8 cellular contexts compared by ENCODE assay signal in genomic region chr2:161308178-161308955, GRCh38. TPM values are rescaled to one million over a fixed set of nuclear protein-coding genes. Genes with fewer than 3 reads are reported as not detected.
DNase-seq lines count a peak whose midpoint lies in the region; TF ChIP-seq lines count a peak whose summit lies in the region.

PSMD14 (plus strand) TSS chr2:161308425; CDS start chr2:161318826, 10,401 bp downstream.

- H2BK5ac ChIP-seq in H9 (ENCODE audit: insufficient read length, low read length): no peak within 1 kb of the TSS

- no peak within 1 kb of the TSS for H3K56ac ChIP-seq in H9 (ENCODE audit: insufficient read length, low read depth, low read length)

- peak within 1 kb of the TSS; percentile 94 for H3K14ac ChIP-seq in H9 (ENCODE audit: insufficient read depth, low read length)

- H3K79me2 ChIP-seq in H9 (ENCODE audit: insufficient read depth, low read length): peaks cover 27% of the 10 kb centered on the region

- no peak within 1 kb of the TSS for H3T11ph ChIP-seq in H9 (ENCODE audit: low read length)

- H3K27me3 Mint-ChIP-seq in H9 (ENCODE audit: low read depth): no peaks in the 10 kb centered on the region
- no peaks in the 10 kb centered on the region for H3K27me3 Mint-ChIP-seq in neural crest cell (ENCODE audit: low read depth)

- no peak within 1 kb of the TSS for H2BK120ac ChIP-seq in H9 (ENCODE audit: low read depth, low read length, poor library complexity, severe bottlenecking)

- no CpG with 5 or more reads among the region's 60 CpGs for WGBS in H9 (ENCODE audit: extremely low coverage, insufficient read length, low lambda C conversion rate)

- H3K27me3 ChIP-seq in H9 (ENCODE audit: insufficient read depth, low read length) (no peaks in the 10 kb centered on the region), MG63 (no peaks in the 10 kb centered on the region), stomach smooth muscle (ENCODE audit: control insufficient read depth in 1 of 2, insufficient read depth in 2 of 2, low read length in 2 of 2) (no peaks in the 10 kb centered on the region)

- H3K4ac ChIP-seq in H9 (ENCODE audit: low read depth, low read length): no peak within 1 kb of the TSS

- peak within 1 kb of the TSS; percentile 91 for H3K4me2 ChIP-seq in H9 (ENCODE audit: insufficient read depth, insufficient read length, low read length)

- H2AFZ ChIP-seq in H9 (ENCODE audit: low read length): peak within 1 kb of the TSS; percentile 50

- H3K23ac ChIP-seq in H9 (ENCODE audit: insufficient read length, low read depth, low read length): no peak within 1 kb of the TSS

- H4K5ac ChIP-seq in H9 (ENCODE audit: insufficient read length, low read depth, low read length): no peak within 1 kb of the TSS

- H3K4me3 ChIP-seq in MG63 (peak within 1 kb of the TSS; percentile 98), fibroblast of villous mesenchyme (ENCODE audit: low read depth, low read length) (peak within 1 kb of the TSS; percentile 83), stomach smooth muscle (ENCODE audit: low read length in 2 of 2) (peak within 1 kb of the TSS; percentile 81 to 90)

- no peak within 1 kb of the TSS for H2BK15ac ChIP-seq in H9 (ENCODE audit: low read depth, low read length)

- H2BK20ac ChIP-seq in H9 (ENCODE audit: low read depth, low read length, poor library complexity, severe bottlenecking): no peak within 1 kb of the TSS

- peak; percentile 98 for DNase-seq in ELR (ENCODE audit: low read depth)
- DNase-seq in H9: peak; percentile 96
- peak; percentile 98 for DNase-seq in MG63
- DNase-seq in SIG-M5 (lab: John Stamatoyannopoulos, UW): peak; percentile 62
- DNase-seq in activated gamma-delta T cell (lab: John Stamatoyannopoulos, UW): peak; percentile 72
- peak; percentile 96 for DNase-seq in fibroblast of villous mesenchyme (ENCODE audit: low read depth)
- peak; percentile 78 for DNase-seq in neural crest cell (ENCODE audit: low read depth, low spot score)

- H2AK5ac ChIP-seq in H9 (ENCODE audit: insufficient read length, low read length): no peak within 1 kb of the TSS

- H3K27ac Mint-ChIP-seq in H9 (peak within 1 kb of the TSS; percentile 46 to 96 (median 94)), neural crest cell (ENCODE audit: unreplicated experiment) (peak within 1 kb of the TSS; percentile 99)

- H4K8ac ChIP-seq in H9 (replicated peaks; ENCODE audit: insufficient read length, low read depth, low read length): no peak within 1 kb of the TSS

- H4K20me1 ChIP-seq in H9 (ENCODE audit: control insufficient read depth, insufficient read depth, insufficient read length): no peaks in the 10 kb centered on the region

- H3K4me1 Mint-ChIP-seq in H9: peaks cover 12 to 19% of the 10 kb centered on the region in 2 experiments
- peaks cover 37% of the 10 kb centered on the region for H3K4me1 Mint-ChIP-seq in neural crest cell

- peaks cover 1 to 4% of the 10 kb centered on the region in 2 experiments; a peak in 1 of 5 replicates for H3K9me3 Mint-ChIP-seq in H9
- H3K9me3 Mint-ChIP-seq in neural crest cell: peaks cover 14% of the 10 kb centered on the region

- TF ChIP-seq CTCF in H9 (conservative IDR thresholded peaks at IDR 0.05) (no peak), fibroblast of villous mesenchyme (IDR thresholded peaks at IDR 0.05; ENCODE audit: insufficient read depth, low read depth, low read length) (no peak), neural crest cell (conservative IDR thresholded peaks at IDR 0.05) (no peak)

- H3K27ac ChIP-seq in H9 (ENCODE audit: insufficient read length, low read depth, low read length) (peak within 1 kb of the TSS; percentile 58), stomach smooth muscle (ENCODE audit: low read length) (peak within 1 kb of the TSS; percentile 62)

- H3K36me3 ChIP-seq in MG63: peaks cover 23% of the 10 kb centered on the region
- no peaks in the 10 kb centered on the region for H3K36me3 ChIP-seq in stomach smooth muscle (ENCODE audit: control insufficient read depth in 2 of 2, insufficient read depth in 2 of 2, low read length in 2 of 2)

- no peaks in the 10 kb centered on the region for H3K79me1 ChIP-seq in H9 (ENCODE audit: insufficient read depth, low read depth, low read length, poor library complexity, severe bottlenecking)

- H3K9ac ChIP-seq in H9 (ENCODE audit: extremely low read depth, insufficient read length, low read length) (peak within 1 kb of the TSS; percentile 93), stomach smooth muscle (ENCODE audit: low read length in 2 of 2) (peak within 1 kb of the TSS; percentile 80 to 94)

- H3K9me3 ChIP-seq in H9 (ENCODE audit: control insufficient read depth, low read depth, low read length) (no peaks in the 10 kb centered on the region), MG63 (peaks cover 5% of the 10 kb centered on the region), stomach smooth muscle (ENCODE audit: control insufficient read depth in 2 of 2, low read length in 2 of 2) (no peaks in the 10 kb centered on the region)

- H2BK12ac ChIP-seq in H9 (ENCODE audit: insufficient read length, low read depth, low read length): no peak within 1 kb of the TSS

- peak within 1 kb of the TSS; percentile 87 for H3K18ac ChIP-seq in H9 (ENCODE audit: insufficient read length, low read depth, low read length)

- H3K4me1 ChIP-seq in H9 (ENCODE audit: insufficient read depth, low read length) (no peaks in the 10 kb centered on the region), stomach smooth muscle (ENCODE audit: control insufficient read depth, insufficient read depth, low read length) (no peaks in the 10 kb centered on the region)

- no peaks in the 10 kb centered on the region for H3K23me2 ChIP-seq in H9 (ENCODE audit: insufficient read length, low read depth, low read length, poor library complexity, severe bottlenecking)

- peak within 1 kb of the TSS; percentile 84 to 87 for H3K4me3 Mint-ChIP-seq in H9
- H3K4me3 Mint-ChIP-seq in neural crest cell: peak within 1 kb of the TSS; percentile 100

- H3K36me3 Mint-ChIP-seq in H9 (ENCODE audit: insufficient read depth in 1 of 3, low read depth in 3 of 3) (peaks cover 5 to 24% (median 9%) of the 10 kb centered on the region in 3 experiments; a peak in 6 of 7 replicates), neural crest cell (ENCODE audit: low read depth) (peaks cover 18% of the 10 kb centered on the region)

- H4K91ac ChIP-seq in H9 (ENCODE audit: insufficient read length, low read depth, low read length): no peak within 1 kb of the TSS

RNA-seq across cellular contexts. Expression of gene PSMD14, which starts in this region (rescaled TPM):
- total RNA-seq in H9 (2021) (83.7 and 86.4 TPM in 2 replicates), fibroblast of villous mesenchyme (97.3 and 121 TPM in 2 replicates), neural crest cell (82.0 and 82.4 TPM in 2 replicates)
- total RNA-seq in MG63 (2014; rRNA removed; shearing (Covaris generic); ENCODE audit: low replicate concordance): 230 and 306 TPM in 2 replicates

Comparison
In these comparisons a context has a peak if more than half of its experiments do, and no peak if none do; other contexts are left out.
1. Peak in every context shown above with its lines: DNase-seq, H3K4me3 ChIP-seq and H3K27ac ChIP-seq.